9 cellular contexts compared by ENCODE assay signal in the genomic region with DNA sequence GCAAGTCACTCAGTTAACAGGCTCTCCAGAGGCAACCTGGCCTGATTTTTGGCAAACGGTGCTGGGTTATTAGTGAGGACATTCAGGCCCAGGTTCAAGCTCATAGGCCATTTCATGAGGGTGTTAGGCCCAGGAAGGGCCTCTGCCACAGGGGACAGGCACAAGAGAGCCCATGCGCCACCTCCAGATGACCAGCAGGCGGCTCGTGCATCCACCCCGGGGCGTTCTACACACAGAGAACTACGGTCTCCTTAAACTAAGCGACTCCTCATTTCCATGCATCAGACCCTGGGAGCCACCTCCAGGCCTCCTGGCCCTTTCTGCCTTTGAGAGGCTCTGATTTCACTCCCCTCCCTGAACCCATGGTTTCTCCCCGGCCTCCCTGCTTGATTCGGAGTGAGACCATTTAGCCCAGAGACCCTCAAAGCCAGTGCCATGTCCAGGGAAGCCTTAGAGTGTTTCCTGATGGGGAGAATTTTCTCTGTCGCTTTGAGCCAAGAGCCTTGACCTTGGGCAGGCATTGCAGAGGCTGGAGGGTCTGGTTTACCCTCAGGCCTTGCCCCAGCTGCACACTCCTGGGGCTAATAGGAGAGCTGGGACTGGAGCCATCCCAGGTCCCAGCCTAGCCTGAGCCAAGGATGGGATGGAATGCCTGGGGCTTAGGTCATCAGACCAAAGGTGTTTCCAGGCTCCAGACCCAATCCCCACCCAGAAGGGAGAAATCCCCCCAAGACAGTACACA.
A peak's percentile ranks its signal among the peaks of the same experiment; 100 is the strongest.
DNase-seq lines count a peak whose midpoint lies in the region; ATAC-seq, FAIRE-seq and TF ChIP-seq lines count a peak whose summit lies in the region.
"Had no signal": no experiment of that assay in that cellular context is flagged by ENCODE, and none has a peak within 500 bp of the region (broad histone marks: within the 10 kb centered on the region; RNA-seq: fewer than 3 reads in every experiment).

No MANE protein-coding gene starts in this region.

- no peak overlapping the region for H3K27ac ChIP-seq in PC-3 (ENCODE audit: low read length)
- no peak overlapping the region for H3K27ac ChIP-seq in pancreas
- H3K27ac ChIP-seq: skin epidermis had no signal

- peaks cover 21% of the 10 kb centered on the region for H3K27me3 ChIP-seq in PC-3 (ENCODE audit: low read length)
- H3K27me3 ChIP-seq in pancreas = no peaks in the 10 kb centered on the region

- FAIRE-seq in GM12891 (lab: Jason Lieb, UNC) = no peak
- no peak for FAIRE-seq in pancreas (lab: Jason Lieb, UNC)

- H3K9me3 ChIP-seq in PC-3 (ENCODE audit: low read length) (no peaks in the 10 kb centered on the region), pancreas (no peaks in the 10 kb centered on the region)

- no peak overlapping the region for H2AFZ ChIP-seq in PC-3 (ENCODE audit: low read length)

- no peaks in the 10 kb centered on the region for H3K9me2 ChIP-seq in PC-3 (replicated peaks; ENCODE audit: low read length)

- CTCF ChIA-PET in AG04449 (lab: Yijun Ruan, JAX) = no interaction called here
- CTCF ChIA-PET in PC-3 (lab: Charles Lee) = no interaction called here

- 48% methylated on average over 11 of the region's 11 CpGs for WGBS in pancreas, 2 donors

- DNase-seq in AG04449 (ENCODE audit: low read depth, low spot score) (no peak), GM12891 (ENCODE audit: insufficient read length, low spot score) (peak; percentile 35), PC-3 (no peak), iPS DF 4.7 (ENCODE audit: extremely low read depth, low spot score) (peak; percentile 33), pancreas (no peak), SHP77 (lab: John Stamatoyannopoulos, UW) (no peak), DMS79 treated with DMSO at 0.1 percent for 48 hours (lab: John Stamatoyannopoulos, UW) (no peak)

- no peak overlapping the region for H3K4me3 ChIP-seq in AG04449 (ENCODE audit: low read depth, low read length)
- no peak overlapping the region for H3K4me3 ChIP-seq in PC-3 (ENCODE audit: low read length)
- no peak overlapping the region for H3K4me3 ChIP-seq in pancreas
- H3K4me3 ChIP-seq: skin epidermis had no signal

- no peaks in the 10 kb centered on the region for H3F3A ChIP-seq in PC-3 (ENCODE audit: low read length, unreplicated experiment)

- H3K36me3 ChIP-seq in PC-3 (ENCODE audit: low read depth, low read length) (no peaks in the 10 kb centered on the region), pancreas (no peaks in the 10 kb centered on the region)

- BruUV-seq in PC-3 (replicated peaks; lab: Mats Ljungman, UMichigan) = no TSS peak

- no peak for TF ChIP-seq POLR2A in GM12891 (IDR thresholded peaks at IDR 0.05; ENCODE audit: low read depth, low read length)
- TF ChIP-seq POLR2A in GM18505 (IDR thresholded peaks at IDR 0.05; ENCODE audit: borderline replicate concordance, extremely low read depth, insufficient read depth, insufficient read length) = no peak

- H3K9ac ChIP-seq in PC-3 (ENCODE audit: low read length) = no peak overlapping the region

- no peak overlapping the region for H3K4me2 ChIP-seq in PC-3 (ENCODE audit: low read length)

- intact Hi-C loops in PC-3 (cut with micrococcal nuclease) = no loop called here
- intact Hi-C loops in pancreas (cut with DNase I) = no loop called here

- H3K4me1 ChIP-seq in PC-3 (ENCODE audit: insufficient read depth, low read length) (no peaks in the 10 kb centered on the region), pancreas (no peaks in the 10 kb centered on the region)

- POLR2A ChIA-PET in AG04449 (lab: Yijun Ruan, JAX) (no interaction called here), PC-3 (lab: Charles Lee; ENCODE audit: unreplicated experiment) (no interaction called here)

- no peaks in the 10 kb centered on the region for H3K79me2 ChIP-seq in PC-3 (ENCODE audit: low read length)

- ATAC-seq in PC-3 = no peak
- no peak for ATAC-seq in pancreas
- no peak for ATAC-seq in GM18505 (IDR thresholded peaks at IDR 0.05; ENCODE audit: unreplicated experiment)

- no peaks in the 10 kb centered on the region for H4K20me1 ChIP-seq in PC-3 (ENCODE audit: low read length)

- peak; percentile 40 for TF ChIP-seq CTCF in AG04449 (IDR thresholded peaks at IDR 0.05; ENCODE audit: insufficient read depth, low read length, missing control alignments)
- peak; percentile 37 for TF ChIP-seq CTCF in PC-3 (conservative IDR thresholded peaks at IDR 0.05; ENCODE audit: low read depth, low read length)
- TF ChIP-seq CTCF in pancreas (IDR thresholded peaks at IDR 0.05) = no peak

TF ChIP-seq in GM12891, 5 proteins besides CTCF, POLR2A, EP300 and RAD21:
- no peak for TF ChIP-seq SPI1 (IDR thresholded peaks at IDR 0.05; ENCODE audit: low read depth, low read length)
- TF ChIP-seq POU2F2 (IDR thresholded peaks at IDR 0.05; ENCODE audit: low read depth, low read length) = no peak
- TF ChIP-seq TAF1 (IDR thresholded peaks at IDR 0.05; ENCODE audit: low read depth, low read length) = no peak
- no peak for TF ChIP-seq PAX5 (IDR thresholded peaks at IDR 0.05; ENCODE audit: insufficient read depth, low read length, severe bottlenecking)
- no peak for TF ChIP-seq POLR2AphosphoS5 (IDR thresholded peaks at IDR 0.05; ENCODE audit: low read depth, low read length)

Comparison
In these comparisons a context has a peak if more than half of its experiments do, and no peak if none do; other contexts are left out.
1. DNase-seq: peak in GM12891 (single experiment) and iPS DF 4.7 (single experiment); none in AG04449 (single experiment), PC-3 (single experiment), pancreas (0 of 6), SHP77 (0 of 2) and DMS79 treated with DMSO at 0.1 percent for 48 hours (single experiment).
2. CTCF ChIP-seq: peak in AG04449 (single experiment) and PC-3 (single experiment); none in pancreas (0 of 4).